20 cellular contexts compared by ENCODE assay signal in the genomic region with DNA sequence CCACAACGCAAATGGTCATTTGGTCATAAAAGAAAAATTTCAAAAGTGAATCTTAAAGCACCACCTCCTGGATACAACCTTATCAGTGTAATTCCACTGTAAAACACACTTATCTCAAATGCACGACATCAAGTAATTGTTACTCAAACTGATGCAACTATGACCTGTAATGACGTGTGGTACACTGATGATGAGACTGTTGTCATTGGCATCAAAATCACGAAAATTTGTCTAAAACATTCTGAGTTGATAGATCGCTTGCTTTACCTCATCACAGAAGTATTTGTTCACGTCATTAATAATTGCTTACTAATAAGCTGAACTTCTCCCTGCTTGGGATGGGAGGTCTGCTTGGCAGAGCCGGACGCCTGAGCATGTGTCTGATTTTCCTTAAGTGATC.
A peak's percentile ranks its signal among the peaks of the same experiment; 100 is the strongest.
DNase-seq lines count a peak whose midpoint lies in the region; ATAC-seq, FAIRE-seq and TF ChIP-seq lines count a peak whose summit lies in the region.
"Had no signal": no experiment of that assay in that cellular context is flagged by ENCODE, and none has a peak within 500 bp of the region (broad histone marks: within the 10 kb centered on the region; RNA-seq: fewer than 3 reads in every experiment).

No MANE protein-coding gene starts in this region.

- no peak overlapping the region for H3K27ac ChIP-seq in HepG2 (ENCODE audit: extremely low read length, insufficient read depth, low read length)
- H3K27ac ChIP-seq in right lobe of liver, result no peak overlapping the region
- no peak overlapping the region for H3K27ac ChIP-seq in endodermal cell (ENCODE audit: low read depth, low read length)
- no peak overlapping the region for H3K27ac ChIP-seq in keratinocyte (ENCODE audit: control insufficient read depth, insufficient read depth, low read length)
- H3K27ac ChIP-seq: 22Rv1 had no signal

- WGBS in HepG2 (ENCODE audit: low lambda C conversion rate), result 11% methylated on average over 8 of the region's 8 CpGs
- WGBS in right lobe of liver (ENCODE audit: insufficient coverage, low coverage, low lambda C conversion rate, missing lambda C conversion rate), result 65% methylated on average over 8 of the region's 8 CpGs
- 86 to 94% methylated on average over 5 to 8 of the region's 8 CpGs for WGBS in endodermal cell (ENCODE audit: insufficient coverage in 1 of 2, insufficient read length in 1 of 2), 2 experiments

- intact Hi-C loops in HepG2 (cut with micrococcal nuclease; ENCODE audit: unreplicated experiment) (no loop called here), right lobe of liver (cut with DNase I) (no loop called here), left colon (cut with DNase I, micrococcal nuclease) (no loop called here)
- intact Hi-C loops in activated CD4-positive, alpha-beta T cell treated with anti-CD3 and anti-CD28 coated beads, Interleukin-2, amount 10 ng/mL, durations not matched to agents 24 days and 14 days (cut with micrococcal nuclease), result no loop called here

- H3K4me3 Mint-ChIP-seq in endodermal cell, result no peak overlapping the region
- no peak overlapping the region for H3K4me3 Mint-ChIP-seq in activated CD4-positive, alpha-beta T cell treated with anti-CD3 and anti-CD28 coated beads, Interleukin-2, amount 10 ng/mL, durations not matched to agents 24 days and 14 days
- H3K4me3 Mint-ChIP-seq: CD8-positive, alpha-beta T cell had no signal

- H3K9me3 Mint-ChIP-seq in endodermal cell, result no peaks in the 10 kb centered on the region
- peaks cover 4% of the 10 kb centered on the region for H3K9me3 Mint-ChIP-seq in activated CD4-positive, alpha-beta T cell treated with anti-CD3 and anti-CD28 coated beads, Interleukin-2, amount 10 ng/mL, durations not matched to agents 24 days and 14 days
- H3K9me3 Mint-ChIP-seq: CD8-positive, alpha-beta T cell had no signal

- in situ Hi-C loops in HepG2 (cut with HindIII; ENCODE audit: extremely low pct_ligation_motif_present, low pct_unique_long_range_greater_than_20kb), result no loop called here

- H3K36me3 ChIP-seq in HepG2 (replicated peaks in 1 of 2; ENCODE audit: control insufficient read depth in 1 of 2, insufficient read depth in 2 of 2, low read length in 2 of 2) (no peaks in the 10 kb centered on the region), right lobe of liver (no peaks in the 10 kb centered on the region), endodermal cell (ENCODE audit: control insufficient read depth, insufficient read depth, low read length) (no peaks in the 10 kb centered on the region), keratinocyte (ENCODE audit: control insufficient read depth in 2 of 2, extremely low read depth in 1 of 2, insufficient read depth in 2 of 2, low read length in 2 of 2) (no peaks in the 10 kb centered on the region), BE2C (no peaks in the 10 kb centered on the region)
- H3K36me3 ChIP-seq: BLaER1 treated with 17β-estradiol and CSF1 and Interleukin-3, amounts not matched to agents 10 nM and 100 nM had no signal

- CTCF ChIA-PET in HepG2 (lab: Yijun Ruan, JAX; ENCODE audit: low intra/inter-chr PET ratio, low total read pairs), result no interaction called here

- H3K4me2 ChIP-seq in HepG2 (ENCODE audit: low read depth, low read length), result no peak overlapping the region
- H3K4me2 ChIP-seq in keratinocyte (ENCODE audit: control insufficient read depth, extremely low read depth, insufficient read depth, low read depth, low read length), result no peak overlapping the region

- no peaks in the 10 kb centered on the region for H4K20me1 ChIP-seq in HepG2 (ENCODE audit: insufficient read depth, low read length)
- H4K20me1 ChIP-seq in keratinocyte (ENCODE audit: control insufficient read depth, extremely low read depth, insufficient read depth, low read length), result no peaks in the 10 kb centered on the region
- H4K20me1 ChIP-seq: BLaER1 treated with 17β-estradiol and CSF1 and Interleukin-3, amounts not matched to agents 10 nM and 100 nM had no signal

- peaks cover 0 to 35% of the 10 kb centered on the region in 2 experiments; a peak in 3 of 5 replicates for H3K27me3 ChIP-seq in HepG2 (ENCODE audit: control insufficient read depth in 1 of 2, insufficient read depth in 2 of 2, low read length in 2 of 2)
- no peaks in the 10 kb centered on the region for H3K27me3 ChIP-seq in right lobe of liver
- H3K27me3 ChIP-seq in endodermal cell (ENCODE audit: control insufficient read depth, insufficient read depth, low read length, poor library complexity, severe bottlenecking), result no peaks in the 10 kb centered on the region
- H3K27me3 ChIP-seq in keratinocyte (ENCODE audit: control insufficient read depth, extremely low read depth, insufficient read depth, low read length), result no peaks in the 10 kb centered on the region
- no peaks in the 10 kb centered on the region for H3K27me3 ChIP-seq in BE2C
- H3K27me3 ChIP-seq: BLaER1 treated with 17β-estradiol and CSF1 and Interleukin-3, amounts not matched to agents 10 nM and 100 nM had no signal

- H3K9ac ChIP-seq in HepG2 (ENCODE audit: insufficient read depth, low read depth, low read length) (no peak overlapping the region), endodermal cell (ENCODE audit: extremely low read depth, low read length, poor library complexity, severe bottlenecking) (peak overlapping the region; percentile 35), keratinocyte (ENCODE audit: control insufficient read depth, extremely low read depth, insufficient read depth, low read length) (no peak overlapping the region)

- TF ChIP-seq RAD21 in HepG2 (CRISPR knock-in tag; IDR thresholded peaks at IDR 0.05), result no peak

- no peak overlapping the region for H3K4me3 ChIP-seq in HepG2 (replicated peaks in 1 of 3; ENCODE audit: insufficient read depth in 1 of 3, low read depth in 2 of 3, low read length in 3 of 3)
- H3K4me3 ChIP-seq in right lobe of liver, result no peak overlapping the region
- no peak overlapping the region for H3K4me3 ChIP-seq in endodermal cell (ENCODE audit: low read length)
- no peak overlapping the region for H3K4me3 ChIP-seq in keratinocyte (ENCODE audit: control insufficient read depth in 2 of 3, extremely low read depth in 1 of 3, insufficient read depth in 2 of 3, low read depth in 1 of 3, low read length in 3 of 3)
- H3K4me3 ChIP-seq in BE2C (ENCODE audit: low read depth, low read length), result no peak overlapping the region
- H3K4me3 ChIP-seq: BLaER1 treated with 17β-estradiol and CSF1 and Interleukin-3, amounts not matched to agents 10 nM and 100 nM had no signal

- H3K4me1 Mint-ChIP-seq in endodermal cell, result peaks cover 49% of the 10 kb centered on the region
- peaks cover 7% of the 10 kb centered on the region for H3K4me1 Mint-ChIP-seq in activated CD4-positive, alpha-beta T cell treated with anti-CD3 and anti-CD28 coated beads, Interleukin-2, amount 10 ng/mL, durations not matched to agents 24 days and 14 days

- POLR2A ChIA-PET in HepG2 (lab: Yijun Ruan, JAX), result no interaction called here

- TF ChIP-seq CTCF in HepG2 (CRISPR knock-in tag; IDR thresholded peaks at IDR 0.05), result no peak
- no peak for TF ChIP-seq CTCF in right lobe of liver (IDR thresholded peaks at IDR 0.05)
- TF ChIP-seq CTCF in endodermal cell (conservative IDR thresholded peaks at IDR 0.05), result no peak
- no peak for TF ChIP-seq CTCF in keratinocyte (optimal IDR thresholded peaks at IDR 0.05 in 1 of 3, IDR thresholded peaks at IDR 0.05 in 1 of 3, conservative IDR thresholded peaks at IDR 0.05 in 1 of 3; ENCODE audit: extremely low read depth in 1 of 3, insufficient read depth in 2 of 3, low read length in 3 of 3)
- TF ChIP-seq CTCF in BE2C (IDR thresholded peaks at IDR 0.05; ENCODE audit: low read depth, low read length), result no peak

- H3K27me3 Mint-ChIP-seq in endodermal cell (ENCODE audit: insufficient read depth), result no peaks in the 10 kb centered on the region
- H3K27me3 Mint-ChIP-seq in activated CD4-positive, alpha-beta T cell treated with anti-CD3 and anti-CD28 coated beads, Interleukin-2, amount 10 ng/mL, durations not matched to agents 24 days and 14 days, result no peaks in the 10 kb centered on the region

- H3K36me3 Mint-ChIP-seq in endodermal cell (ENCODE audit: low read depth), result no peaks in the 10 kb centered on the region
- no peaks in the 10 kb centered on the region for H3K36me3 Mint-ChIP-seq in activated CD4-positive, alpha-beta T cell treated with anti-CD3 and anti-CD28 coated beads, Interleukin-2, amount 10 ng/mL, durations not matched to agents 24 days and 14 days (ENCODE audit: low read depth)
- H3K36me3 Mint-ChIP-seq: CD8-positive, alpha-beta T cell had no signal

- DNase-seq in HepG2 (ENCODE audit: low spot score) (no peak), right lobe of liver (no peak), endodermal cell (no peak), keratinocyte (ENCODE audit: low read depth, low spot score) (no peak), DMS53 (lab: John Stamatoyannopoulos, UW) (no peak), left colon (no peak), BE2C (no peak)
- no peak for DNase-seq in activated CD4-positive, alpha-beta T cell treated with anti-CD3 and anti-CD28 coated beads, Interleukin-2, amount 10 ng/mL, durations not matched to agents 24 days and 14 days
- DNase-seq: ACHN; CD8-positive, alpha-beta T cell; GOT3; HCEC 1CT; NCI-H187 treated with DMSO at 0.1 percent for 48 hours; NCI-H2107; NCI-H510A; SIG-M5 had no signal

- H3K4me1 ChIP-seq in HepG2 (ENCODE audit: insufficient read depth, low read length), result no peaks in the 10 kb centered on the region
- no peaks in the 10 kb centered on the region for H3K4me1 ChIP-seq in right lobe of liver
- peaks cover 11% of the 10 kb centered on the region for H3K4me1 ChIP-seq in endodermal cell (ENCODE audit: control insufficient read depth, insufficient read depth, low read length)
- no peaks in the 10 kb centered on the region for H3K4me1 ChIP-seq in keratinocyte (ENCODE audit: control insufficient read depth, extremely low read depth, insufficient read depth, low read length)
- H3K4me1 ChIP-seq in BE2C, result no peaks in the 10 kb centered on the region

- H2AFZ ChIP-seq in HepG2 (ENCODE audit: low read length) (no peak overlapping the region), keratinocyte (ENCODE audit: control insufficient read depth, low read length) (no peak overlapping the region)

- dilution Hi-C loops in keratinocyte (cut with MboI; ENCODE audit: extremely low pct_ligation_motif_present, low sequenced_read_pairs), result no loop called here

- no TSS peak for BruUV-seq in HepG2 (replicated peaks; lab: Mats Ljungman, UMichigan)

- no peak for ATAC-seq in HepG2
- ATAC-seq in right lobe of liver, result no peak
- ATAC-seq in left colon, result no peak
- ATAC-seq: CD8-positive, alpha-beta T cell; SK-N-SH treated with all-trans-retinoic acid at 6 μM for 48 hours had no signal

- TF ChIP-seq POLR2A in HepG2 (IDR thresholded peaks at IDR 0.05; ENCODE audit: insufficient read depth in 1 of 2, low read depth in 2 of 2, low read length in 2 of 2) (no peak), right lobe of liver (IDR thresholded peaks at IDR 0.05) (no peak)

- H3K9me1 ChIP-seq in keratinocyte (ENCODE audit: control insufficient read depth, extremely low read depth, insufficient read depth, low read length), result no peaks in the 10 kb centered on the region

- H3K27ac Mint-ChIP-seq in endodermal cell, result peak overlapping the region; percentile 79
- H3K27ac Mint-ChIP-seq in activated CD4-positive, alpha-beta T cell treated with anti-CD3 and anti-CD28 coated beads, Interleukin-2, amount 10 ng/mL, durations not matched to agents 24 days and 14 days, result no peak overlapping the region
- H3K27ac Mint-ChIP-seq: CD8-positive, alpha-beta T cell had no signal

- no peak for FAIRE-seq in HepG2 (lab: Jason Lieb, UNC)
- FAIRE-seq in keratinocyte (lab: Jason Lieb, UNC), result peak; percentile 41
- FAIRE-seq: GM12892 had no signal

- TF ChIP-seq EP300 in HepG2 (IDR thresholded peaks at IDR 0.05; ENCODE audit: low read depth in 2 of 2, low read length in 2 of 2) (no peak), HepG2 (CRISPR knock-in tag; IDR thresholded peaks at IDR 0.05; ENCODE audit: borderline replicate concordance) (no peak)

- no peaks in the 10 kb centered on the region for H3K9me3 ChIP-seq in HepG2 (ENCODE audit: low read length)
- no peaks in the 10 kb centered on the region for H3K9me3 ChIP-seq in right lobe of liver
- no peaks in the 10 kb centered on the region for H3K9me3 ChIP-seq in endodermal cell (ENCODE audit: control insufficient read depth, low read length)
- no peaks in the 10 kb centered on the region for H3K9me3 ChIP-seq in keratinocyte (ENCODE audit: control insufficient read depth, low read depth, low read length)
- H3K9me3 ChIP-seq in BE2C, result no peaks in the 10 kb centered on the region
- H3K9me3 ChIP-seq: BLaER1 treated with 17β-estradiol and CSF1 and Interleukin-3, amounts not matched to agents 10 nM and 100 nM had no signal

- no peaks in the 10 kb centered on the region for H3K79me2 ChIP-seq in HepG2 (ENCODE audit: insufficient read depth, low read length)
- no peaks in the 10 kb centered on the region for H3K79me2 ChIP-seq in keratinocyte (ENCODE audit: control insufficient read depth, insufficient read depth, low read length)
